In the genomic region with DNA sequence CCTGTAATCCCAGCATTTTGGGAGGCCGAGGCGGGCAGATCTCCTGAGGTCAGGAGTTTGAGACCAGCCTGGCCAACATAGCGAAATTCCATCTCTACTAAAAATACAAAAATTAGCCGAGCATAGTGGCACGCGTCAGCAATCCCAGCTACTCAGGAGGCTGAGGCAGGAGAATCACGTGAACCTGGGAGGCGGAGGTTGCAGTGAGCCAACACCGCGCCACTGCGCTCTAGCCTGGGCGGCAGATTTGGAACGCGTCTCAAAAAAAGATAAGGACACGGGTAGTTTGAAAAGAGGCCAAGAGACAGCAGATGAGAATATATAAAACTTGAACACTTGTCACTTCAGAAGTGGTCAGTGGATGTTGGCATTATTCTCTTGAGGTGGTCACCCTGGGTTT, we compare ENCODE assay signal across 8 cellular contexts. TPM values are rescaled to one million over a fixed set of nuclear protein-coding genes. Genes with fewer than 3 reads are reported as not detected.
A peak's percentile ranks its signal among the peaks of the same experiment; 100 is the strongest.
DNase-seq lines count a peak whose midpoint lies in the region; ATAC-seq and TF ChIP-seq lines count a peak whose summit lies in the region.
"Not testable (repeated sequence)": the region's sequence is repeated elsewhere in the genome, so short reads cannot be mapped to it uniquely, and the experiment has no call there.

No MANE protein-coding gene starts in this region.

- intact Hi-C loops in CD4-positive, alpha-beta memory T cell (cut with micrococcal nuclease); activated naive CD4-positive, alpha-beta T cell treated with anti-CD3 and anti-CD28 coated beads for 36 hours (cut with micrococcal nuclease); natural killer cell (cut with micrococcal nuclease): not testable (repeated sequence)

- not testable (repeated sequence) for TF ChIP-seq CTCF in natural killer cell (IDR thresholded peaks at IDR 0.05)

- not testable (repeated sequence) for H3K9me3 ChIP-seq in CD4-positive, alpha-beta memory T cell (ENCODE audit: control insufficient read depth in 1 of 2, low read length in 2 of 2); T-helper 17 cell (ENCODE audit: control insufficient read depth, low read length, poor library complexity, severe bottlenecking)

- H3K4me1 ChIP-seq in CD4-positive, alpha-beta memory T cell (ENCODE audit: insufficient read depth, low read length), result peaks cover 91% of the 10 kb centered on the region

- peaks cover 20% of the 10 kb centered on the region for H3K36me3 ChIP-seq in CD4-positive, alpha-beta memory T cell (ENCODE audit: insufficient read depth, low read length)

- not testable (repeated sequence) for ATAC-seq in T-helper 17 cell; central memory CD8-positive, alpha-beta T cell (replicated peaks; ENCODE audit: extremely low read depth, poor library complexity, severe bottlenecking); natural killer cell

- H3K9me3 Mint-ChIP-seq in CD4-positive, alpha-beta memory T cell; activated CD4-positive, alpha-beta memory T cell treated with anti-CD3 and anti-CD28 coated beads, Interleukin-2, amount 10 ng/mL, durations not matched to agents 7 days and 5 days; activated naive CD4-positive, alpha-beta T cell treated with anti-CD3 and anti-CD28 coated beads for 36 hours; central memory CD8-positive, alpha-beta T cell; immature natural killer cell; natural killer cell; stimulated activated naive CD8-positive, alpha-beta T cell treated with anti-CD3 and anti-CD28 coated beads, Interleukin-15, Interleukin-2, amounts not matched to agents 100 ng/mL and 50 ng/mL, for 24 hours: not testable (repeated sequence)

- POLR2A ChIA-PET in CD4-positive, alpha-beta memory T cell (lab: Charles Lee; ENCODE audit: partially characterized antibody), result interaction anchor here (18.2 kb wide), 1 partner anchor 14 kb away, joined by 805 read pairs; no protein-coding TSS in a partner anchor
- POLR2A ChIA-PET in activated CD4-positive, alpha-beta memory T cell treated with anti-CD3 and anti-CD28 coated beads, Interleukin-2, amount 10 ng/mL, durations not matched to agents 7 days and 5 days (lab: Charles Lee), result not testable (repeated sequence)

- H3K27me3 ChIP-seq in CD4-positive, alpha-beta memory T cell (ENCODE audit: insufficient read depth, low read length), result not testable (repeated sequence)

- H3K27me3 Mint-ChIP-seq in CD4-positive, alpha-beta memory T cell; T-helper 17 cell; activated CD4-positive, alpha-beta memory T cell treated with anti-CD3 and anti-CD28 coated beads, Interleukin-2, amount 10 ng/mL, durations not matched to agents 7 days and 5 days; activated naive CD4-positive, alpha-beta T cell treated with anti-CD3 and anti-CD28 coated beads for 36 hours (ENCODE audit: low read depth); central memory CD8-positive, alpha-beta T cell; natural killer cell (ENCODE audit: low read depth in 2 of 2); stimulated activated naive CD8-positive, alpha-beta T cell treated with anti-CD3 and anti-CD28 coated beads, Interleukin-15, Interleukin-2, amounts not matched to agents 100 ng/mL and 50 ng/mL, for 24 hours: not testable (repeated sequence)
- peaks cover 3 to 11% (median 6%) of the 10 kb centered on the region in 3 donors for H3K27me3 Mint-ChIP-seq in immature natural killer cell (ENCODE audit: low read depth in 3 of 3)

- H3K4me3 ChIP-seq in CD4-positive, alpha-beta memory T cell (ENCODE audit: low read length in 2 of 2), result not testable (repeated sequence)

- H3K27ac Mint-ChIP-seq in CD4-positive, alpha-beta memory T cell, result peak overlapping the region; percentile 63 to 98 (median 79)
- H3K27ac Mint-ChIP-seq in T-helper 17 cell (peak overlapping the region; percentile 95), immature natural killer cell (peak overlapping the region; percentile 76 to 98 (median 86)), natural killer cell (peak overlapping the region; percentile 92 to 96)
- peak overlapping the region; percentile 40 for H3K27ac Mint-ChIP-seq in activated CD4-positive, alpha-beta memory T cell treated with anti-CD3 and anti-CD28 coated beads, Interleukin-2, amount 10 ng/mL, durations not matched to agents 7 days and 5 days
- peak overlapping the region; percentile 16 for H3K27ac Mint-ChIP-seq in activated naive CD4-positive, alpha-beta T cell treated with anti-CD3 and anti-CD28 coated beads for 36 hours
- H3K27ac Mint-ChIP-seq in central memory CD8-positive, alpha-beta T cell (ENCODE audit: low read depth), result peak overlapping the region; percentile 32
- H3K27ac Mint-ChIP-seq in stimulated activated naive CD8-positive, alpha-beta T cell treated with anti-CD3 and anti-CD28 coated beads, Interleukin-15, Interleukin-2, amounts not matched to agents 100 ng/mL and 50 ng/mL, for 24 hours, result peak overlapping the region; percentile 1

- peak overlapping the region in 5 of 8 donors; percentile 17 to 55 (median 55) for H3K4me3 Mint-ChIP-seq in CD4-positive, alpha-beta memory T cell
- peak overlapping the region; percentile 57 for H3K4me3 Mint-ChIP-seq in T-helper 17 cell
- H3K4me3 Mint-ChIP-seq in activated CD4-positive, alpha-beta memory T cell treated with anti-CD3 and anti-CD28 coated beads, Interleukin-2, amount 10 ng/mL, durations not matched to agents 7 days and 5 days; activated naive CD4-positive, alpha-beta T cell treated with anti-CD3 and anti-CD28 coated beads for 36 hours; central memory CD8-positive, alpha-beta T cell; immature natural killer cell; natural killer cell; stimulated activated naive CD8-positive, alpha-beta T cell treated with anti-CD3 and anti-CD28 coated beads, Interleukin-15, Interleukin-2, amounts not matched to agents 100 ng/mL and 50 ng/mL, for 24 hours: not testable (repeated sequence)

- not testable (repeated sequence) for DNase-seq in CD4-positive, alpha-beta memory T cell; T-helper 17 cell; activated CD4-positive, alpha-beta memory T cell treated with anti-CD3 and anti-CD28 coated beads, Interleukin-2, amount 10 ng/mL, durations not matched to agents 7 days and 5 days; activated naive CD4-positive, alpha-beta T cell treated with anti-CD3 and anti-CD28 coated beads for 36 hours; central memory CD8-positive, alpha-beta T cell (ENCODE audit: low spot score in 2 of 2); immature natural killer cell; natural killer cell

- peaks cover 63% of the 10 kb centered on the region in 2 donors for H3K36me3 Mint-ChIP-seq in CD4-positive, alpha-beta memory T cell
- peaks cover 17% of the 10 kb centered on the region for H3K36me3 Mint-ChIP-seq in T-helper 17 cell (ENCODE audit: low read depth)
- H3K36me3 Mint-ChIP-seq in activated CD4-positive, alpha-beta memory T cell treated with anti-CD3 and anti-CD28 coated beads, Interleukin-2, amount 10 ng/mL, durations not matched to agents 7 days and 5 days (ENCODE audit: low read depth), result peaks cover 79% of the 10 kb centered on the region
- peaks cover 42% of the 10 kb centered on the region for H3K36me3 Mint-ChIP-seq in activated naive CD4-positive, alpha-beta T cell treated with anti-CD3 and anti-CD28 coated beads for 36 hours (ENCODE audit: low read depth)
- peaks cover 63% of the 10 kb centered on the region for H3K36me3 Mint-ChIP-seq in central memory CD8-positive, alpha-beta T cell (ENCODE audit: insufficient read depth)
- H3K36me3 Mint-ChIP-seq in immature natural killer cell, result peaks cover 24 to 53% (median 30%) of the 10 kb centered on the region in 3 donors
- H3K36me3 Mint-ChIP-seq in natural killer cell, result not testable (repeated sequence)
- H3K36me3 Mint-ChIP-seq in stimulated activated naive CD8-positive, alpha-beta T cell treated with anti-CD3 and anti-CD28 coated beads, Interleukin-15, Interleukin-2, amounts not matched to agents 100 ng/mL and 50 ng/mL, for 24 hours (ENCODE audit: low read depth), result peaks cover 70% of the 10 kb centered on the region

- CTCF ChIA-PET in CD4-positive, alpha-beta memory T cell (lab: Charles Lee; ENCODE audit: partially characterized antibody), result interaction anchor here (1.1 to 5.0 kb wide), 2 partner anchors 8 to 20 kb away, joined by 3 to 52 read pairs; no protein-coding TSS in a partner anchor
- CTCF ChIA-PET in activated CD4-positive, alpha-beta memory T cell treated with anti-CD3 and anti-CD28 coated beads, Interleukin-2, amount 10 ng/mL, durations not matched to agents 7 days and 5 days (lab: Charles Lee), result interaction anchor here (0.5 kb wide), 1 partner anchor 1134 kb away, joined by 3 read pairs; no protein-coding TSS in a partner anchor
- CTCF ChIA-PET in activated naive CD4-positive, alpha-beta T cell treated with anti-CD3 and anti-CD28 coated beads for 36 hours (lab: Charles Lee), result interaction anchor here (0.7 to 0.9 kb wide), 2 partner anchors 9 to 13 kb away, joined by 3 to 4 read pairs; no protein-coding TSS in a partner anchor

- H3K27ac ChIP-seq in CD4-positive, alpha-beta memory T cell (ENCODE audit: low read depth, low read length), result not testable (repeated sequence)

- peaks cover 59 to 92% (median 76%) of the 10 kb centered on the region in 4 donors for H3K4me1 Mint-ChIP-seq in CD4-positive, alpha-beta memory T cell
- H3K4me1 Mint-ChIP-seq in T-helper 17 cell (peaks cover 68% of the 10 kb centered on the region), immature natural killer cell (peaks cover 82 to 86% of the 10 kb centered on the region in 2 donors), natural killer cell (peaks cover 75 to 79% of the 10 kb centered on the region in 2 donors)
- peaks cover 83% of the 10 kb centered on the region for H3K4me1 Mint-ChIP-seq in activated CD4-positive, alpha-beta memory T cell treated with anti-CD3 and anti-CD28 coated beads, Interleukin-2, amount 10 ng/mL, durations not matched to agents 7 days and 5 days
- H3K4me1 Mint-ChIP-seq in activated naive CD4-positive, alpha-beta T cell treated with anti-CD3 and anti-CD28 coated beads for 36 hours (ENCODE audit: low read depth), result peaks cover 80% of the 10 kb centered on the region
- peaks cover 79% of the 10 kb centered on the region for H3K4me1 Mint-ChIP-seq in central memory CD8-positive, alpha-beta T cell
- peaks cover 81% of the 10 kb centered on the region for H3K4me1 Mint-ChIP-seq in stimulated activated naive CD8-positive, alpha-beta T cell treated with anti-CD3 and anti-CD28 coated beads, Interleukin-15, Interleukin-2, amounts not matched to agents 100 ng/mL and 50 ng/mL, for 24 hours (ENCODE audit: low read depth)

RNA-seq across cellular contexts. Expression of a gene that starts 9.5 kb away (rescaled TPM):
- total RNA-seq in CD4-positive, alpha-beta memory T cell, result 100 to 1,000 TPM; 231 to 236 TPM
- polyA plus RNA-seq in CD4-positive, alpha-beta memory T cell, result 100 to 1,000 TPM in 1 of 2 donors, 10 to 100 TPM in 1; 77.3 to 171 TPM
- total RNA-seq in T-helper 17 cell (100 to 1,000 TPM; 193 to 206 TPM), natural killer cell (100 to 1,000 TPM; 232 to 297 (median 241) TPM)
- total RNA-seq in activated CD4-positive, alpha-beta memory T cell treated with anti-CD3 and anti-CD28 coated beads, Interleukin-2, amount 10 ng/mL, durations not matched to agents 7 days and 5 days, result 100 to 1,000 TPM; 201 to 215 TPM
- total RNA-seq in activated naive CD4-positive, alpha-beta T cell treated with anti-CD3 and anti-CD28 coated beads for 36 hours, result 10 to 100 TPM; 89.9 to 90.6 TPM
- 100 to 1,000 TPM in 1 of 3 donors, 10 to 100 TPM in 2; 90.7 to 226 (median 95.1) TPM for polyA plus RNA-seq in immature natural killer cell

RNA-seq across cellular contexts. Expression of a gene that starts 35.2 kb away (rescaled TPM):
- total RNA-seq in CD4-positive, alpha-beta memory T cell, result 10 to 100 TPM; 37.2 to 38.7 TPM
- 10 to 100 TPM in 1 of 2 donors, 1 to 10 TPM in 1; 2.6 to 10.7 TPM for polyA plus RNA-seq in CD4-positive, alpha-beta memory T cell
- total RNA-seq in T-helper 17 cell (10 to 100 TPM; 25.0 to 29.9 TPM), natural killer cell (10 to 100 TPM; 14.4 to 20.4 (median 18.8) TPM)
- total RNA-seq in activated CD4-positive, alpha-beta memory T cell treated with anti-CD3 and anti-CD28 coated beads, Interleukin-2, amount 10 ng/mL, durations not matched to agents 7 days and 5 days, result 10 to 100 TPM; 23.1 to 23.4 TPM
- total RNA-seq in activated naive CD4-positive, alpha-beta T cell treated with anti-CD3 and anti-CD28 coated beads for 36 hours, result 10 to 100 TPM; 10.8 to 11.2 TPM
- 1 to 10 TPM in 2 of 3 donors, under 1 TPM in 1; 0.98 to 6.0 (median 2.0) TPM for polyA plus RNA-seq in immature natural killer cell

RNA-seq across cellular contexts. Expression of a gene that starts 47.6 kb away (rescaled TPM):
- 100 to 1,000 TPM in 1 of 2 experiments, 10 to 100 TPM in 1; 97.5 to 106 TPM for total RNA-seq in CD4-positive, alpha-beta memory T cell
- 10 to 100 TPM; 26.3 to 31.5 TPM for polyA plus RNA-seq in CD4-positive, alpha-beta memory T cell
- total RNA-seq in T-helper 17 cell (10 to 100 TPM; 50.0 to 60.8 TPM), natural killer cell (10 to 100 TPM; 62.7 to 81.6 (median 64.6) TPM)
- total RNA-seq in activated CD4-positive, alpha-beta memory T cell treated with anti-CD3 and anti-CD28 coated beads, Interleukin-2, amount 10 ng/mL, durations not matched to agents 7 days and 5 days, result 10 to 100 TPM; 42.6 to 42.7 TPM
- 10 to 100 TPM; 32.4 to 38.2 TPM for total RNA-seq in activated naive CD4-positive, alpha-beta T cell treated with anti-CD3 and anti-CD28 coated beads for 36 hours
- polyA plus RNA-seq in immature natural killer cell, result 10 to 100 TPM; 20.7 to 30.5 (median 27.9) TPM

Comparison
In these comparisons a context has a peak if more than half of its experiments do, and no peak if none do; other contexts are left out.
1. H3K27ac Mint-ChIP-seq: peak in every context shown above with its lines; median percentile 95 in T-helper 17 cell; 94 in natural killer cell; 86 in immature natural killer cell; 79 in CD4-positive, alpha-beta memory T cell; 40 in activated CD4-positive, alpha-beta memory T cell treated with anti-CD3 and anti-CD28 coated beads, Interleukin-2, amount 10 ng/mL, durations not matched to agents 7 days and 5 days; 32 in central memory CD8-positive, alpha-beta T cell; 16 in activated naive CD4-positive, alpha-beta T cell treated with anti-CD3 and anti-CD28 coated beads for 36 hours; 1 in stimulated activated naive CD8-positive, alpha-beta T cell treated with anti-CD3 and anti-CD28 coated beads, Interleukin-15, Interleukin-2, amounts not matched to agents 100 ng/mL and 50 ng/mL, for 24 hours.